ENCODE assay signal across 22 cellular contexts in the genomic region with DNA sequence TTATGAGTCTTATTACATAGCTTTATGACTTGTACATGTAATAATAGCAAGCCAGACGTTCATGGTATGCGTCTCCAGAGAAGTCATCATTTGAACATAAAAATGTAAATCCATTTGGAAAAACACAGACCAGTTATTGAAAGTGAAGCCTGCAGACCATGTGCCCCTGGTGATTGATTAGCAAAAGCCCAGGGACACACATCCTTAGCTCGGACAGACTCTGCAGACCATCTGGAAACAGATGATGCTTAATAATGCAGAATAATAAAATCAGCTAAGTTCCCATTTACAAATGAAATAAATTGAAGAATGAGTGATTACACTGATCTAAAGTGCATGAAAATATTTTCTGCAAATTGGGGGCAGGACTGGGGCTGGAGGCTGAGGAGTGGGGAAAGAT.
DNase-seq lines count a peak whose midpoint lies in the region; ATAC-seq and TF ChIP-seq lines count a peak whose summit lies in the region.
"Had no signal": no experiment of that assay in that cellular context is flagged by ENCODE, and none has a peak within 500 bp of the region (broad histone marks: within the 10 kb centered on the region; RNA-seq: fewer than 3 reads in every experiment).

No MANE protein-coding gene starts in this region.

- H2BK5ac ChIP-seq in mesenchymal stem cell (ENCODE audit: low read depth, low read length, poor library complexity, severe bottlenecking): no peak overlapping the region

- no peak overlapping the region for H4K8ac ChIP-seq in mesenchymal stem cell (ENCODE audit: low read length)

- H2BK15ac ChIP-seq in mesenchymal stem cell (ENCODE audit: low read depth, poor library complexity, severe bottlenecking): no peak overlapping the region

- H3K4me2 ChIP-seq in mesenchymal stem cell (ENCODE audit: low read length, poor library complexity, severe bottlenecking): no peak overlapping the region
- H3K4me2 ChIP-seq: A549; BLaER1 treated with 17β-estradiol and CSF1 and Interleukin-3, amounts not matched to agents 10 nM and 100 nM; GM23338 had no signal

- intact Hi-C loops in mucosa of descending colon (cut with DNase I, micrococcal nuclease): no loop called here

- no peak overlapping the region for H4K91ac ChIP-seq in mesenchymal stem cell (ENCODE audit: low read length)

- no peaks in the 10 kb centered on the region for H3K27me3 ChIP-seq in mesenchymal stem cell (ENCODE audit: control insufficient read depth in 1 of 2, insufficient read depth in 1 of 2, low read length in 2 of 2)
- H3K27me3 ChIP-seq: BE2C; BLaER1 treated with 17β-estradiol and CSF1 and Interleukin-3, amounts not matched to agents 10 nM and 100 nM had no signal

- no peak overlapping the region for H3K27ac ChIP-seq in mesenchymal stem cell (ENCODE audit: low read length, poor library complexity, severe bottlenecking)
- H3K27ac ChIP-seq: A549; BLaER1 treated with 17β-estradiol and CSF1 and Interleukin-3, amounts not matched to agents 10 nM and 100 nM had no signal

- H3K4me1 ChIP-seq in mesenchymal stem cell (ENCODE audit: control insufficient read depth, insufficient read depth, low read depth, low read length): no peaks in the 10 kb centered on the region
- no peaks in the 10 kb centered on the region for H3K4me1 ChIP-seq in mucosa of descending colon (ENCODE audit: low read depth)
- H3K4me1 ChIP-seq: A549; BLaER1 treated with 17β-estradiol and CSF1 and Interleukin-3, amounts not matched to agents 10 nM and 100 nM had no signal

- H2AFZ ChIP-seq in mesenchymal stem cell (ENCODE audit: low read depth, low read length): no peak overlapping the region
- H2AFZ ChIP-seq: GM23338 had no signal

- peak; percentile 90 to 93 for DNase-seq in NCI-H526 (lab: John Stamatoyannopoulos, UW)
- DNase-seq in fibroblast of villous mesenchyme (ENCODE audit: low read depth): peak; percentile 16
- no peak for DNase-seq in SK-N-DZ (ENCODE audit: low spot score)
- no peak for DNase-seq in mesenchymal stem cell
- no peak for DNase-seq in mucosa of descending colon
- DNase-seq: 8988T; ACHN; AML-193; BE2C; CD4-positive, alpha-beta T cell; CD8-positive, alpha-beta memory T cell; DMS 273 treated with DMSO at 0.1 percent for 48 hours; DMS79; EL; GDM1; H9 had no signal

- H3K9ac ChIP-seq in mesenchymal stem cell (ENCODE audit: low read length): no peak overlapping the region
- H3K9ac ChIP-seq: BLaER1 treated with 17β-estradiol and CSF1 and Interleukin-3, amounts not matched to agents 10 nM and 100 nM had no signal

- H3K23ac ChIP-seq in mesenchymal stem cell (ENCODE audit: low read length in 2 of 2): no peak overlapping the region

- 54% methylated on average over 2 of the region's 3 CpGs for WGBS in mesenchymal stem cell

- H3K36me3 ChIP-seq in mesenchymal stem cell (ENCODE audit: control insufficient read depth in 1 of 2, insufficient read depth in 2 of 2, low read depth in 1 of 2, low read length in 2 of 2): no peaks in the 10 kb centered on the region
- H3K36me3 ChIP-seq in mucosa of descending colon (ENCODE audit: low read depth): no peaks in the 10 kb centered on the region
- H3K36me3 ChIP-seq: BE2C; BLaER1 treated with 17β-estradiol and CSF1 and Interleukin-3, amounts not matched to agents 10 nM and 100 nM had no signal

- H2AK5ac ChIP-seq in mesenchymal stem cell (ENCODE audit: low read length, severe bottlenecking): no peak overlapping the region

- H2BK12ac ChIP-seq in mesenchymal stem cell (ENCODE audit: low read length in 2 of 2): no peak overlapping the region

- no peaks in the 10 kb centered on the region for H3K79me1 ChIP-seq in mesenchymal stem cell (replicated peaks; ENCODE audit: low read length, poor library complexity, severe bottlenecking)

- no peak for ATAC-seq in SK-N-SH treated with all-trans-retinoic acid at 6 μM for 48 hours
- ATAC-seq in mucosa of descending colon: no peak
- ATAC-seq: A549, GM12878, GM23338, HCT116 had no signal

- H3K9me3 ChIP-seq in mesenchymal stem cell (ENCODE audit: control insufficient read depth, low read length): no peaks in the 10 kb centered on the region
- H3K9me3 ChIP-seq in mucosa of descending colon: no peaks in the 10 kb centered on the region
- H3K9me3 ChIP-seq: A549; BE2C; BLaER1 treated with 17β-estradiol and CSF1 and Interleukin-3, amounts not matched to agents 10 nM and 100 nM had no signal

- H3K4me3 ChIP-seq in fibroblast of villous mesenchyme (ENCODE audit: low read depth, low read length) (no peak overlapping the region), mesenchymal stem cell (ENCODE audit: insufficient read depth in 1 of 2, low read depth in 1 of 2, low read length in 2 of 2) (no peak overlapping the region), mucosa of descending colon (no peak overlapping the region)
- H3K4me3 ChIP-seq: A549; BLaER1 treated with 17β-estradiol and CSF1 and Interleukin-3, amounts not matched to agents 10 nM and 100 nM; GM12878; GM23338 had no signal

- no peak overlapping the region for H3K14ac ChIP-seq in mesenchymal stem cell (ENCODE audit: low read length in 2 of 2)

- no peak overlapping the region for H2BK120ac ChIP-seq in mesenchymal stem cell (ENCODE audit: low read depth, low read length)

- H3K18ac ChIP-seq in mesenchymal stem cell (ENCODE audit: low read depth in 1 of 2, low read length in 2 of 2): no peak overlapping the region

- TF ChIP-seq CTCF in fibroblast of villous mesenchyme (IDR thresholded peaks at IDR 0.05; ENCODE audit: insufficient read depth, low read depth, low read length): no peak
- TF ChIP-seq CTCF in mucosa of descending colon (IDR thresholded peaks at IDR 0.05): no peak

- no peak overlapping the region for H3K4ac ChIP-seq in mesenchymal stem cell (ENCODE audit: low read depth in 1 of 2, low read length in 2 of 2)

TF ChIP-seq in SK-N-SH treated with all-trans-retinoic acid at 6 μM for 48 hours, 23 proteins besides CTCF, POLR2A, EP300 and RAD21:
- TF ChIP-seq ZFP3 (CRISPR knock-in tag; IDR thresholded peaks at IDR 0.05) (no peak), TCF4 (CRISPR knock-in tag; IDR thresholded peaks at IDR 0.05; ENCODE audit: borderline replicate concordance) (peak; percentile 49), ZNF8 (CRISPR knock-in tag; IDR thresholded peaks at IDR 0.05) (no peak), BACH2 (CRISPR knock-in tag; IDR thresholded peaks at IDR 0.05; ENCODE audit: borderline replicate concordance) (no peak)
- TF ChIP-seq, protein P1, sequence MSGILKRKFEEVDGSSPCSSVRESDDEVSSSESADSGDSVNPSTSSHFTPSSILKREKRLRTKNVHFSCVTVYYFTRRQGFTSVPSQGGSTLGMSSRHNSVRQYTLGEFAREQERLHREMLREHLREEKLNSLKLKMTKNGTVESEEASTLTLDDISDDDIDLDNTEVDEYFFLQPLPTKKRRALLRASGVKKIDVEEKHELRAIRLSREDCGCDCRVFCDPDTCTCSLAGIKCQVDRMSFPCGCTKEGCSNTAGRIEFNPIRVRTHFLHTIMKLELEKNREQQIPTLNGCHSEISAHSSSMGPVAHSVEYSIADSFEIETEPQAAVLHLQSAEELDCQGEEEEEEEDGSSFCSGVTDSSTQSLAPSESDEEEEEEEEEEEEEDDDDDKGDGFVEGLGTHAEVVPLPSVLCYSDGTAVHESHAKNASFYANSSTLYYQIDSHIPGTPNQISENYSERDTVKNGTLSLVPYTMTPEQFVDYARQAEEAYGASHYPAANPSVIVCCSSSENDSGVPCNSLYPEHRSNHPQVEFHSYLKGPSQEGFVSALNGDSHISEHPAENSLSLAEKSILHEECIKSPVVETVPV (CRISPR knock-in tag; IDR thresholded peaks at IDR 0.05): no peak

Comparison
In these comparisons a context has a peak if more than half of its experiments do, and no peak if none do; other contexts are left out.
1. DNase-seq: peak in NCI-H526 (2 of 2) and fibroblast of villous mesenchyme (single experiment); none in SK-N-DZ (single experiment), mesenchymal stem cell (single experiment) and mucosa of descending colon (0 of 3).